ENCODE assay signal across 19 cellular contexts in genomic region chr15:101376615-101377395, GRCh38.
"Had no signal": no experiment of that assay in that cellular context is flagged by ENCODE, and none has a peak within 500 bp of the region (broad histone marks: within the 10 kb centered on the region; RNA-seq: fewer than 3 reads in every experiment).

No MANE protein-coding gene starts in this region.

- H3K27ac ChIP-seq: heart right ventricle, lower lobe of right lung, suprapubic skin, vagina had no signal

- H3K27ac Mint-ChIP-seq: activated CD4-positive, alpha-beta memory T cell treated with anti-CD3 and anti-CD28 coated beads for 36 hours; activated CD4-positive, alpha-beta T cell treated with anti-CD3 and anti-CD28 coated beads for 36 hours; activated naive CD4-positive, alpha-beta T cell treated with anti-CD3 and anti-CD28 coated beads, Interleukin-2, amount 50 U/mL, for 72 hours; brain; nephron progenitor cell; progenitor cell of endocrine pancreas; stimulated activated naive CD8-positive, alpha-beta T cell treated with anti-CD3 and anti-CD28 coated beads, Interleukin-15, Interleukin-2, amounts not matched to agents 100 ng/mL and 50 ng/mL, for 24 hours had no signal

- H3K36me3 Mint-ChIP-seq: activated CD4-positive, alpha-beta memory T cell treated with anti-CD3 and anti-CD28 coated beads for 36 hours; activated naive CD4-positive, alpha-beta T cell treated with anti-CD3 and anti-CD28 coated beads, Interleukin-2, amount 50 U/mL, for 72 hours; brain; T-cell; WTC11 had no signal

- H3K9me3 ChIP-seq: heart right ventricle, lower lobe of right lung, suprapubic skin, vagina had no signal

- H3K27me3 ChIP-seq: heart right ventricle, suprapubic skin, vagina had no signal

- H3K9me3 Mint-ChIP-seq: activated CD4-positive, alpha-beta memory T cell treated with anti-CD3 and anti-CD28 coated beads for 36 hours; activated naive CD4-positive, alpha-beta T cell treated with anti-CD3 and anti-CD28 coated beads, Interleukin-2, amount 50 U/mL, for 72 hours; activated T-cell treated with anti-CD3 and anti-CD28 coated beads, Interleukin-2, amount 50 U/mL, for 4 hours; brain; nephron progenitor cell; stimulated activated naive CD8-positive, alpha-beta T cell treated with anti-CD3 and anti-CD28 coated beads, Interleukin-15, Interleukin-2, amounts not matched to agents 100 ng/mL and 50 ng/mL, for 24 hours; T-cell; WTC11 had no signal

- ATAC-seq: activated CD4-positive, alpha-beta T cell treated with anti-CD3 and anti-CD28 coated beads for 36 hours; activated naive CD4-positive, alpha-beta T cell treated with anti-CD3 and anti-CD28 coated beads, Interleukin-2, amount 50 U/mL, for 72 hours; activated T-cell treated with anti-CD3 and anti-CD28 coated beads, Interleukin-2, amount 50 U/mL, for 4 hours; esophagus mucosa; lower lobe of right lung; WTC11 had no signal

- H3K4me3 ChIP-seq: heart right ventricle, lower lobe of right lung, suprapubic skin, vagina had no signal

- H3K4me3 Mint-ChIP-seq: activated CD4-positive, alpha-beta memory T cell treated with anti-CD3 and anti-CD28 coated beads for 36 hours; activated CD4-positive, alpha-beta T cell treated with anti-CD3 and anti-CD28 coated beads for 36 hours; activated T-cell treated with anti-CD3 and anti-CD28 coated beads, Interleukin-2, amount 50 U/mL, for 4 hours; brain; nephron progenitor cell; stimulated activated naive CD8-positive, alpha-beta T cell treated with anti-CD3 and anti-CD28 coated beads, Interleukin-15, Interleukin-2, amounts not matched to agents 100 ng/mL and 50 ng/mL, for 24 hours; WTC11 had no signal

- H3K4me1 Mint-ChIP-seq: activated CD4-positive, alpha-beta T cell treated with anti-CD3 and anti-CD28 coated beads for 36 hours had no signal

- H3K36me3 ChIP-seq: lower lobe of right lung, suprapubic skin, vagina had no signal

- H3K27me3 Mint-ChIP-seq: stimulated activated naive CD8-positive, alpha-beta T cell treated with anti-CD3 and anti-CD28 coated beads, Interleukin-15, Interleukin-2, amounts not matched to agents 100 ng/mL and 50 ng/mL, for 24 hours had no signal

- DNase-seq: activated CD4-positive, alpha-beta memory T cell treated with anti-CD3 and anti-CD28 coated beads for 36 hours; activated CD4-positive, alpha-beta T cell treated with anti-CD3 and anti-CD28 coated beads for 36 hours; activated T-cell treated with anti-CD3 and anti-CD28 coated beads, Interleukin-2, amount 50 U/mL, for 4 hours; anterior cingulate cortex; cortex of kidney; heart right ventricle; lower lobe of right lung; nephron progenitor cell; occipital lobe; trophoblast cell had no signal

- H3K4me1 ChIP-seq: lower lobe of right lung had no signal
